ENCODE assay signal across 1 cellular context in genomic region chr2:177031435-177032222, GRCh38.
TF ChIP-seq lines count a peak whose summit lies in the region.

No MANE protein-coding gene starts in this region.

TF ChIP-seq in SK-N-SH, 30 proteins besides CTCF, POLR2A, EP300 and RAD21 (continued from another document):
- TF ChIP-seq, protein P1, sequence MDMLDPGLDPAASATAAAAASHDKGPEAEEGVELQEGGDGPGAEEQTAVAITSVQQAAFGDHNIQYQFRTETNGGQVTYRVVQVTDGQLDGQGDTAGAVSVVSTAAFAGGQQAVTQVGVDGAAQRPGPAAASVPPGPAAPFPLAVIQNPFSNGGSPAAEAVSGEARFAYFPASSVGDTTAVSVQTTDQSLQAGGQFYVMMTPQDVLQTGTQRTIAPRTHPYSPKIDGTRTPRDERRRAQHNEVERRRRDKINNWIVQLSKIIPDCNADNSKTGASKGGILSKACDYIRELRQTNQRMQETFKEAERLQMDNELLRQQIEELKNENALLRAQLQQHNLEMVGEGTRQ (IDR thresholded peaks at IDR 0.05; ENCODE audit: borderline replicate concordance, low read depth, low read length), result no peak
- TF ChIP-seq FOXJ3 (CRISPR knock-in tag; IDR thresholded peaks at IDR 0.05) (no peak), TEAD4 (IDR thresholded peaks at IDR 0.05; ENCODE audit: borderline replicate concordance, insufficient read depth) (no peak), NRF1 (IDR thresholded peaks at IDR 0.05; ENCODE audit: low read depth, low read length) (no peak), ELF1 (IDR thresholded peaks at IDR 0.05) (no peak), GABPA (IDR thresholded peaks at IDR 0.05; ENCODE audit: low read depth) (no peak), MXI1 (IDR thresholded peaks at IDR 0.05; ENCODE audit: low read depth, low read length) (peak; percentile 87; the same call in 1 of the 2 replicates), SMC3 (IDR thresholded peaks at IDR 0.05; ENCODE audit: low read depth, low read length) (no peak; the same call in 1 of the 2 replicates), IRF3 (IDR thresholded peaks at IDR 0.05; ENCODE audit: low read depth, low read length) (no peak)
